In genomic region chr6:16725145-16725864, GRCh38 we compare ENCODE assay signal across 11 cellular contexts. TPM values are rescaled to one million over a fixed set of nuclear protein-coding genes. Genes with fewer than 3 reads are reported as not detected.
A peak's percentile ranks its signal among the peaks of the same experiment; 100 is the strongest.
DNase-seq lines count a peak whose midpoint lies in the region; ATAC-seq and TF ChIP-seq lines count a peak whose summit lies in the region.
"Had no signal": no experiment of that assay in that cellular context is flagged by ENCODE, and none has a peak within 500 bp of the region (broad histone marks: within the 10 kb centered on the region; RNA-seq: fewer than 3 reads in every experiment).

No MANE protein-coding gene starts in this region.

- H3K18ac ChIP-seq in IMR-90 (ENCODE audit: low read depth, low read length), result no peak overlapping the region

- H3K9me3 Mint-ChIP-seq in effector memory CD8-positive, alpha-beta T cell, result no peaks in the 10 kb centered on the region
- no peaks in the 10 kb centered on the region for H3K9me3 Mint-ChIP-seq in Caco-2 (ENCODE audit: unreplicated experiment)
- H3K9me3 Mint-ChIP-seq: GM23338 had no signal

- H4K20me1 ChIP-seq in IMR-90 (ENCODE audit: insufficient read depth, low read length), result peaks cover 21% of the 10 kb centered on the region; the same call in 1 of the 2 replicates

- BruUV-seq in IMR-90 (replicated peaks; lab: Mats Ljungman, UMichigan), result TSS peak; percentile 4
- BruUV-seq in Caco-2 (replicated peaks; lab: Mats Ljungman, UMichigan), result no TSS peak

- H3K9me3 ChIP-seq in IMR-90 (ENCODE audit: control insufficient read depth, insufficient read depth, low read length), result no peaks in the 10 kb centered on the region
- H3K9me3 ChIP-seq in WERI-Rb-1 (ENCODE audit: severe bottlenecking), result no peaks in the 10 kb centered on the region
- H3K9me3 ChIP-seq in Caco-2, result no peaks in the 10 kb centered on the region

- peak overlapping the region; percentile 49; the same call in 1 of the 2 replicates for H2AK5ac ChIP-seq in IMR-90 (ENCODE audit: low read depth, low read length)

- dilution Hi-C loops in IMR-90 (cut with HindIII; ENCODE audit: low sequenced_read_pairs, unreplicated experiment), result no loop called here

- no peak overlapping the region for H2AK9ac ChIP-seq in IMR-90 (replicated peaks; ENCODE audit: low read depth, low read length, poor library complexity)

- in situ Hi-C loops in IMR-90 (cut with MboI; ENCODE audit: low sequenced_read_pairs), result no loop called here

- H3K14ac ChIP-seq in IMR-90 (replicated peaks; ENCODE audit: low read depth, low read length), result no peak overlapping the region

- no peak overlapping the region for H4K5ac ChIP-seq in IMR-90 (ENCODE audit: low read depth, low read length)

- peaks cover 23 to 66% of the 10 kb centered on the region in 2 experiments for H3K79me1 ChIP-seq in IMR-90 (ENCODE audit: low read depth in 1 of 2, low read length in 2 of 2)

- H3K9me1 ChIP-seq in IMR-90 (ENCODE audit: insufficient read depth, low read length), result peaks cover 21% of the 10 kb centered on the region

- H3K4me3 ChIP-seq in AG04449 (ENCODE audit: low read depth, low read length), result peak overlapping the region; percentile 24
- peak overlapping the region; percentile 22; the same call in 1 of the 2 replicates for H3K4me3 ChIP-seq in IMR-90 (ENCODE audit: insufficient read depth, low read depth, low read length)
- H3K4me3 ChIP-seq in WERI-Rb-1 (ENCODE audit: low read depth, low read length), result no peak overlapping the region
- no peak overlapping the region for H3K4me3 ChIP-seq in Caco-2 (ENCODE audit: low read depth, low read length)
- H3K4me3 ChIP-seq: GM23338 had no signal

- no peaks in the 10 kb centered on the region for H3K27me3 Mint-ChIP-seq in effector memory CD8-positive, alpha-beta T cell
- H3K27me3 Mint-ChIP-seq in Caco-2 (ENCODE audit: insufficient read depth, unreplicated experiment), result no peaks in the 10 kb centered on the region

- H3K4me1 ChIP-seq in IMR-90 (ENCODE audit: control insufficient read depth, insufficient read depth, low read length) (peaks cover 23% of the 10 kb centered on the region), Caco-2 (peaks cover 30% of the 10 kb centered on the region)

- TF ChIP-seq RAD21 in IMR-90 (IDR thresholded peaks at IDR 0.05; ENCODE audit: low read length), result no peak

- POLR2A ChIA-PET in AG04449 (lab: Yijun Ruan, JAX), result interaction anchor here (0.6 to 4.6 kb wide), 7 partner anchors 12 to 262 kb away, joined by 3 to 21 read pairs (median 3); no protein-coding TSS in a partner anchor
- POLR2A ChIA-PET in IMR-90 (lab: Charles Lee; ENCODE audit: unreplicated experiment), result interaction anchor here (0.5 to 1.1 kb wide), 4 partner anchors 35 to 386 kb away, joined by 3 to 16 read pairs (median 3); no protein-coding TSS in a partner anchor
- POLR2A ChIA-PET in Caco-2 (lab: Charles Lee), result no interaction called here

- no peak for TF ChIP-seq POLR2A in IMR-90 (IDR thresholded peaks at IDR 0.05; ENCODE audit: low read depth, low read length)

- peak overlapping the region; percentile 94 for H2BK5ac ChIP-seq in IMR-90 (ENCODE audit: low read depth, low read length, poor library complexity, severe bottlenecking)

- H2AFZ ChIP-seq in IMR-90 (replicated peaks; ENCODE audit: low read length, poor library complexity), result no peak overlapping the region
- H2AFZ ChIP-seq: GM23338 had no signal

- peak overlapping the region; percentile 21; the same call in 1 of the 2 replicates for H3K56ac ChIP-seq in IMR-90 (ENCODE audit: extremely low read depth, insufficient read depth, low read length)

- DNase-seq in AG04449 (ENCODE audit: low read depth, low spot score), result peak; percentile 83
- peak; percentile 88 for DNase-seq in IMR-90
- DNase-seq in effector memory CD8-positive, alpha-beta T cell, result no peak
- DNase-seq in myocyte (ENCODE audit: low read depth), result peak; percentile 51
- no peak for DNase-seq in WERI-Rb-1
- DNase-seq in GM19240 (ENCODE audit: insufficient read length, low spot score), result no peak
- DNase-seq in Caco-2, result no peak
- DNase-seq: NCI-H1417 treated with DMSO at 0.1 percent for 48 hours; stimulated activated CD4-positive, alpha-beta T cell treated with anti-CD3 and anti-CD28 coated beads, Interleukin-1b, Interleukin-23, amount 100 ng/mL, for 48 hours had no signal

- peaks cover 7% of the 10 kb centered on the region for H3K36me3 Mint-ChIP-seq in effector memory CD8-positive, alpha-beta T cell (ENCODE audit: insufficient read depth)
- H3K36me3 Mint-ChIP-seq in Caco-2 (ENCODE audit: insufficient read depth, unreplicated experiment), result no peaks in the 10 kb centered on the region

- CTCF ChIA-PET in AG04449 (lab: Yijun Ruan, JAX) (interaction anchor here (0.7 to 2.2 kb wide), 8 partner anchors 9 to 393 kb away, joined by 3 to 9 read pairs (median 4); partner anchors contain the start of gene ATXN1), IMR-90 (lab: Yijun Ruan, JAX) (interaction anchor here (0.8 to 1.4 kb wide), 4 partner anchors 12 to 214 kb away, joined by 3 to 4 read pairs (median 4); no protein-coding TSS in a partner anchor), Caco-2 (lab: Charles Lee) (interaction anchor here (0.7 kb wide), 1 partner anchor 46 kb away, joined by 3 read pairs; no protein-coding TSS in a partner anchor)

- peak overlapping the region in 1 of 2 experiments; percentile 24; a peak in 1 of 4 replicates for H4K8ac ChIP-seq in IMR-90 (ENCODE audit: low read depth in 2 of 2, low read length in 2 of 2)

- no peak overlapping the region for H3K4me3 Mint-ChIP-seq in effector memory CD8-positive, alpha-beta T cell
- H3K4me3 Mint-ChIP-seq in Caco-2 (ENCODE audit: unreplicated experiment), result no peak overlapping the region
- H3K4me3 Mint-ChIP-seq: GM23338 had no signal

- no peak overlapping the region; the same call in 1 of the 2 replicates for H3K23ac ChIP-seq in IMR-90 (ENCODE audit: low read depth, low read length)

- H2BK120ac ChIP-seq in IMR-90 (ENCODE audit: low read depth, low read length), result peak overlapping the region; percentile 80; the same call in 1 of the 2 replicates

- H4K91ac ChIP-seq in IMR-90 (ENCODE audit: insufficient read depth, low read depth, low read length), result no peak overlapping the region; the same call in 1 of the 2 replicates

- H3K27ac Mint-ChIP-seq in effector memory CD8-positive, alpha-beta T cell, result peak overlapping the region; percentile 51 to 69
- H3K27ac Mint-ChIP-seq in Caco-2 (ENCODE audit: unreplicated experiment), result no peak overlapping the region

- no peak overlapping the region; the same call in 1 of the 2 replicates for H2BK20ac ChIP-seq in IMR-90 (ENCODE audit: low read depth, low read length)

- peak overlapping the region; percentile 38; the same call in 1 of the 3 replicates for H2BK15ac ChIP-seq in IMR-90 (ENCODE audit: low read depth, low read length)

- peak overlapping the region; percentile 82; the same call in 1 of the 2 replicates for H3K4ac ChIP-seq in IMR-90 (ENCODE audit: low read depth, low read length)

- peak overlapping the region; percentile 87 for H3K4me2 ChIP-seq in IMR-90 (ENCODE audit: low read depth, low read length)
- H3K4me2 ChIP-seq: GM23338 had no signal

- H3K36me3 ChIP-seq in IMR-90 (ENCODE audit: control insufficient read depth, insufficient read depth, low read length) (no peaks in the 10 kb centered on the region), WERI-Rb-1 (no peaks in the 10 kb centered on the region), Caco-2 (ENCODE audit: control insufficient read depth, insufficient read depth, low read length) (no peaks in the 10 kb centered on the region)

- peak overlapping the region; percentile 4; the same call in 1 of the 2 replicates for H3K9ac ChIP-seq in IMR-90 (ENCODE audit: low read depth, low read length)

- H3K4me1 Mint-ChIP-seq in effector memory CD8-positive, alpha-beta T cell (ENCODE audit: low read depth in 2 of 2), result peaks cover 12 to 55% of the 10 kb centered on the region in 2 donors
- peaks cover 22% of the 10 kb centered on the region for H3K4me1 Mint-ChIP-seq in Caco-2 (ENCODE audit: low read depth, unreplicated experiment)

- WGBS in IMR-90 (ENCODE audit: extremely low coverage in 2 of 2, insufficient read length in 1 of 2), 2 experiments, result no CpG with 5 or more reads among the region's 7 CpGs

- intact Hi-C loops in IMR-90 (cut with micrococcal nuclease), result loop anchor here (1.0 to 2.0 kb wide), 4 partner anchors 12 to 387 kb away; partner anchors contain the start of gene ATXN1
- intact Hi-C loops in Caco-2 (cut with micrococcal nuclease; ENCODE audit: unreplicated experiment), result no loop called here

- TF ChIP-seq CTCF in AG04449 (IDR thresholded peaks at IDR 0.05; ENCODE audit: insufficient read depth, low read length, missing control alignments) (no peak), IMR-90 (conservative IDR thresholded peaks at IDR 0.05; ENCODE audit: low read depth, low read length) (no peak), WERI-Rb-1 (IDR thresholded peaks at IDR 0.05; ENCODE audit: low read depth, low read length) (no peak), Caco-2 (IDR thresholded peaks at IDR 0.05; ENCODE audit: insufficient read depth in 1 of 2, low read depth in 1 of 2, low read length in 1 of 2, severe bottlenecking in 1 of 2, unreplicated experiment in 1 of 2) (no peak)

- peak overlapping the region; percentile 71; the same call in 1 of the 2 replicates for H3K27ac ChIP-seq in IMR-90 (ENCODE audit: insufficient read depth, low read length)
- no peak overlapping the region for H3K27ac ChIP-seq in WERI-Rb-1

- no peaks in the 10 kb centered on the region for H3K27me3 ChIP-seq in IMR-90 (ENCODE audit: control insufficient read depth, insufficient read depth, low read length)
- H3K27me3 ChIP-seq in WERI-Rb-1 (ENCODE audit: insufficient read depth, low read depth, severe bottlenecking), result no peaks in the 10 kb centered on the region
- H3K27me3 ChIP-seq in Caco-2 (replicated peaks; ENCODE audit: control insufficient read depth, insufficient read depth, low read length), result no peaks in the 10 kb centered on the region

- ATAC-seq in IMR-90 (ENCODE audit: low read depth), result peak; percentile 73
- ATAC-seq in effector memory CD8-positive, alpha-beta T cell (replicated peaks), result no peak
- ATAC-seq in GM18907 (IDR thresholded peaks at IDR 0.05; ENCODE audit: unreplicated experiment), result no peak
- ATAC-seq: GM23338 had no signal

TF ChIP-seq in IMR-90, 13 proteins besides CTCF, POLR2A, EP300 and RAD21:
- 0 out of 2 replicates have a peak, but pooled peaks have one; percentile 21 for TF ChIP-seq MXI1 (IDR thresholded peaks at IDR 0.05; ENCODE audit: borderline replicate concordance, low read depth, low read length)
- peak; percentile 92 for TF ChIP-seq CEBPB (IDR thresholded peaks at IDR 0.05; ENCODE audit: low read depth, low read length)
- no peak for TF ChIP-seq RCOR1 (IDR thresholded peaks at IDR 0.05; ENCODE audit: insufficient replicate concordance, low read length)
- TF ChIP-seq FOS (IDR thresholded peaks at IDR 0.05; ENCODE audit: low read depth, low read length), result peak; percentile 83
- 0 out of 2 replicates have a peak, but pooled peaks have one; percentile 65 for TF ChIP-seq CHD1 (IDR thresholded peaks at IDR 0.05; ENCODE audit: low read depth, low read length)
- TF ChIP-seq NFE2L2 (IDR thresholded peaks at IDR 0.05; ENCODE audit: low read depth, low read length), result no peak

RNA-seq across cellular contexts. Expression of gene ATXN1, which starts 36.0 kb away (rescaled TPM):
- 11.1 and 13.9 TPM in 2 replicates for total RNA-seq in IMR-90 (2012; rRNA removed)
- polyA plus RNA-seq in IMR-90 (2012; rRNA removed), result 7.3 and 9.7 TPM in 2 replicates
- 3.4 and 8.9 TPM in 2 replicates for polyA plus RNA-seq in IMR-90 (2012; cell fraction: cytosol; rRNA removed)
- polyA plus RNA-seq in IMR-90 (2012; cell fraction: nucleus; rRNA removed; ENCODE audit: low replicate concordance), result 20.5 and 29.3 TPM in 2 replicates
- 60.0 and 83.3 TPM in 2 replicates for total RNA-seq in myocyte
- 19.2 TPM for polyA plus RNA-seq in myocyte (2012)
- total RNA-seq in Caco-2 (2022), result 14.2 and 15.2 TPM in 2 replicates

Comparison
In these comparisons a context has a peak if more than half of its experiments do, and no peak if none do; other contexts are left out.
1. DNase-seq: peak in AG04449 (single experiment), IMR-90 (single experiment) and myocyte (single experiment); none in effector memory CD8-positive, alpha-beta T cell (0 of 3), WERI-Rb-1 (single experiment), GM19240 (single experiment) and Caco-2 (0 of 2).
2. H3K4me3 ChIP-seq: peak in AG04449 (single experiment) and IMR-90 (single experiment); none in WERI-Rb-1 (single experiment) and Caco-2 (single experiment).